19 cellular contexts compared by ENCODE assay signal in genomic region chr1:3259020-3259419, GRCh38.
DNase-seq lines count a peak whose midpoint lies in the region; ATAC-seq and TF ChIP-seq lines count a peak whose summit lies in the region.
"Had no signal": no experiment of that assay in that cellular context is flagged by ENCODE, and none has a peak within 500 bp of the region (broad histone marks: within the 10 kb centered on the region; RNA-seq: fewer than 3 reads in every experiment).

No MANE protein-coding gene starts in this region.

- no peaks in the 10 kb centered on the region for H3K36me3 ChIP-seq in osteoblast (ENCODE audit: insufficient read depth, low read length)
- H3K36me3 ChIP-seq in heart right ventricle = no peaks in the 10 kb centered on the region
- H3K36me3 ChIP-seq: BE2C had no signal

- TF ChIP-seq CTCF in osteoblast (IDR thresholded peaks at IDR 0.05; ENCODE audit: extremely low read depth, low read depth, low read length) (no peak), heart right ventricle (IDR thresholded peaks at IDR 0.05) (no peak)

- H3K4me2 ChIP-seq in osteoblast (ENCODE audit: insufficient read depth, low read length) = no peak overlapping the region

- H4K20me1 ChIP-seq in osteoblast (ENCODE audit: insufficient read depth, low read length) = peaks cover 12% of the 10 kb centered on the region

- no peaks in the 10 kb centered on the region for H3K79me2 ChIP-seq in osteoblast (ENCODE audit: insufficient read depth, low read length)

- H3K4me1 Mint-ChIP-seq in activated CD4-positive, alpha-beta T cell treated with anti-CD3 and anti-CD28 coated beads for 36 hours = no peaks in the 10 kb centered on the region
- H3K4me1 Mint-ChIP-seq in activated T-cell treated with anti-CD3 and anti-CD28 coated beads, Interleukin-2, amount 50 U/mL, for 72 hours (ENCODE audit: low read depth) = no peaks in the 10 kb centered on the region
- H3K4me1 Mint-ChIP-seq: CD4-positive, CD25-positive, alpha-beta regulatory T cell; CD8-positive, alpha-beta memory T cell; H9; IgD-negative memory B cell had no signal

- no peaks in the 10 kb centered on the region for H3K27me3 Mint-ChIP-seq in activated CD4-positive, alpha-beta T cell treated with anti-CD3 and anti-CD28 coated beads for 36 hours
- H3K27me3 Mint-ChIP-seq in activated T-cell treated with anti-CD3 and anti-CD28 coated beads, Interleukin-2, amount 50 U/mL, for 72 hours (ENCODE audit: low read depth) = peaks cover 5% of the 10 kb centered on the region
- H3K27me3 Mint-ChIP-seq: CD4-positive, CD25-positive, alpha-beta regulatory T cell; IgD-negative memory B cell had no signal

- no peaks in the 10 kb centered on the region for H3K9me3 ChIP-seq in osteoblast (ENCODE audit: low read depth, low read length)
- H3K9me3 ChIP-seq in heart right ventricle = peaks cover 0 to 3% (median 0%) of the 10 kb centered on the region in 11 donors
- H3K9me3 ChIP-seq: BE2C, Caco-2 had no signal

- WGBS in heart right ventricle, 2 donors = 69 to 74% methylated on average over 14 of the region's 14 CpGs

- H3K4me3 Mint-ChIP-seq in activated CD4-positive, alpha-beta T cell treated with anti-CD3 and anti-CD28 coated beads for 36 hours = no peak overlapping the region
- no peak overlapping the region for H3K4me3 Mint-ChIP-seq in activated T-cell treated with anti-CD3 and anti-CD28 coated beads, Interleukin-2, amount 50 U/mL, for 72 hours
- H3K4me3 Mint-ChIP-seq: CD4-positive, CD25-positive, alpha-beta regulatory T cell; CD8-positive, alpha-beta memory T cell; H9; IgD-negative memory B cell had no signal

- H3K27me3 ChIP-seq in layer of hippocampus (ENCODE audit: control insufficient read depth, insufficient read depth, low read length) = peaks cover 5% of the 10 kb centered on the region
- no peaks in the 10 kb centered on the region for H3K27me3 ChIP-seq in osteoblast (ENCODE audit: insufficient read depth, low read length)
- peaks cover 0 to 15% (median 0%) of the 10 kb centered on the region in 7 donors for H3K27me3 ChIP-seq in heart right ventricle
- H3K27me3 ChIP-seq: BE2C had no signal

- H3K36me3 Mint-ChIP-seq in activated CD4-positive, alpha-beta T cell treated with anti-CD3 and anti-CD28 coated beads for 36 hours (ENCODE audit: low read depth) = no peaks in the 10 kb centered on the region
- H3K36me3 Mint-ChIP-seq in activated T-cell treated with anti-CD3 and anti-CD28 coated beads, Interleukin-2, amount 50 U/mL, for 72 hours (ENCODE audit: insufficient read depth in 2 of 2) = peaks cover 0 to 2% of the 10 kb centered on the region in 2 donors
- H3K36me3 Mint-ChIP-seq: CD4-positive, CD25-positive, alpha-beta regulatory T cell; CD8-positive, alpha-beta memory T cell; IgD-negative memory B cell had no signal

- CTCF ChIA-PET in activated CD4-positive, alpha-beta T cell treated with anti-CD3 and anti-CD28 coated beads for 36 hours (lab: Charles Lee) = interaction anchor here (0.6 kb wide), 1 partner anchor 108 kb away, joined by 3 read pairs; no protein-coding TSS in a partner anchor

- DNase-seq in caudate nucleus (lab: John Stamatoyannopoulos, UW) (no peak), osteoblast (ENCODE audit: insufficient read length, low spot score, missing footprints) (peak; percentile 82), heart right ventricle (no peak)
- no peak for DNase-seq in activated CD4-positive, alpha-beta T cell treated with anti-CD3 and anti-CD28 coated beads for 36 hours
- DNase-seq in activated T-cell treated with anti-CD3 and anti-CD28 coated beads, Interleukin-2, amount 50 U/mL, for 72 hours = no peak
- DNase-seq: ACHN; BE2C; C1 segment of cervical spinal cord; Caco-2; CD4-positive, CD25-positive, alpha-beta regulatory T cell; CD8-positive, alpha-beta memory T cell; DMS153; DMS79; GDM1; H9 had no signal

- intact Hi-C loops in activated CD4-positive, alpha-beta T cell treated with anti-CD3 and anti-CD28 coated beads for 36 hours (cut with DNase I, micrococcal nuclease) = no loop called here
- intact Hi-C loops in heart right ventricle (cut with DNase I) = no loop called here

- H3K4me3 ChIP-seq in osteoblast (ENCODE audit: insufficient read depth, low read length) = no peak overlapping the region
- no peak overlapping the region for H3K4me3 ChIP-seq in heart right ventricle

- no peak overlapping the region for H2AFZ ChIP-seq in osteoblast (ENCODE audit: low read length)

- H3K27ac ChIP-seq in caudate nucleus (ENCODE audit: low read depth, low read length) (peak overlapping the region; percentile 52), layer of hippocampus (ENCODE audit: low read depth, low read length) (peak overlapping the region; percentile 38), osteoblast (ENCODE audit: low read depth, low read length) (no peak overlapping the region), heart right ventricle (peak overlapping the region in 2 of 10 donors; percentile 7 to 36)

- H3K27ac Mint-ChIP-seq in activated CD4-positive, alpha-beta T cell treated with anti-CD3 and anti-CD28 coated beads for 36 hours = no peak overlapping the region
- no peak overlapping the region for H3K27ac Mint-ChIP-seq in activated T-cell treated with anti-CD3 and anti-CD28 coated beads, Interleukin-2, amount 50 U/mL, for 72 hours
- H3K27ac Mint-ChIP-seq: CD4-positive, CD25-positive, alpha-beta regulatory T cell; CD8-positive, alpha-beta memory T cell; H9; IgD-negative memory B cell had no signal

- ATAC-seq in activated CD4-positive, alpha-beta T cell treated with anti-CD3 and anti-CD28 coated beads for 36 hours = no peak
- ATAC-seq in heart right ventricle (no peak), GM18870 (IDR thresholded peaks at IDR 0.05; ENCODE audit: unreplicated experiment) (no peak)
- ATAC-seq in activated T-cell treated with anti-CD3 and anti-CD28 coated beads, Interleukin-2, amount 50 U/mL, for 72 hours (replicated peaks in 1 of 2) = no peak
- ATAC-seq: HepG2 had no signal

- POLR2A ChIA-PET in activated CD4-positive, alpha-beta T cell treated with anti-CD3 and anti-CD28 coated beads for 36 hours (lab: Charles Lee) = no interaction called here

- H3K4me1 ChIP-seq in osteoblast (ENCODE audit: insufficient read depth, low read length) (no peaks in the 10 kb centered on the region), heart right ventricle (peaks cover 0 to 54% (median 5%) of the 10 kb centered on the region in 9 donors)
- H3K4me1 ChIP-seq: BE2C, Caco-2 had no signal

- peaks cover 3% of the 10 kb centered on the region for H3K9me3 Mint-ChIP-seq in activated CD4-positive, alpha-beta T cell treated with anti-CD3 and anti-CD28 coated beads for 36 hours (ENCODE audit: low read depth)
- peaks cover 4% of the 10 kb centered on the region in 2 donors for H3K9me3 Mint-ChIP-seq in activated T-cell treated with anti-CD3 and anti-CD28 coated beads, Interleukin-2, amount 50 U/mL, for 72 hours
